ENCODE assay signal across 1 cellular context in the genomic region with DNA sequence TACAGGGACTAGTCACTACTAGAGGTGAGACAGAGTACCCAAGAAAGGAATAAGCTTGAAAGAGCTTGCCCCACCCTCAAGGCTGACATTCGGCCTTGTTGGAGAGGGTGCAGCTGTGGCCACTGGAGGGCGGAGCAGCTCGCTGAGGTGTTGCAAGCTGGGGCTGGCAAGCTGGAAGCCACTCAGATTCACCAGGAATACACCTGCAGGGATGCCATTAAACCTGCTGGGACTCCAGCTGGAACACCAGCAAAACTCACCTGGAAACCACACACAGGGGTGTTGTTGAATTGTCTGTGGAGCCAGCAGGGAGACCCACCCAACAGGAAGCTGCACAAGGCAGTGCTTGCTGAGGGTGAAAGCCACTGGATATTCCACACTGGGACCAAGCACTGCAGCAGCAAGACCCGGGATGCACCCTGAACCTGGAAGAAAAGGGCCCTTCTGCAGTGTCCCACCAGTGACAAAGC.
TF ChIP-seq lines count a peak whose summit lies in the region.

No MANE protein-coding gene starts in this region.

TF ChIP-seq in HepG2, 621 proteins besides CTCF, POLR2A, EP300 and RAD21 (continued from another document and continues in another):
- TF ChIP-seq, protein P1, sequence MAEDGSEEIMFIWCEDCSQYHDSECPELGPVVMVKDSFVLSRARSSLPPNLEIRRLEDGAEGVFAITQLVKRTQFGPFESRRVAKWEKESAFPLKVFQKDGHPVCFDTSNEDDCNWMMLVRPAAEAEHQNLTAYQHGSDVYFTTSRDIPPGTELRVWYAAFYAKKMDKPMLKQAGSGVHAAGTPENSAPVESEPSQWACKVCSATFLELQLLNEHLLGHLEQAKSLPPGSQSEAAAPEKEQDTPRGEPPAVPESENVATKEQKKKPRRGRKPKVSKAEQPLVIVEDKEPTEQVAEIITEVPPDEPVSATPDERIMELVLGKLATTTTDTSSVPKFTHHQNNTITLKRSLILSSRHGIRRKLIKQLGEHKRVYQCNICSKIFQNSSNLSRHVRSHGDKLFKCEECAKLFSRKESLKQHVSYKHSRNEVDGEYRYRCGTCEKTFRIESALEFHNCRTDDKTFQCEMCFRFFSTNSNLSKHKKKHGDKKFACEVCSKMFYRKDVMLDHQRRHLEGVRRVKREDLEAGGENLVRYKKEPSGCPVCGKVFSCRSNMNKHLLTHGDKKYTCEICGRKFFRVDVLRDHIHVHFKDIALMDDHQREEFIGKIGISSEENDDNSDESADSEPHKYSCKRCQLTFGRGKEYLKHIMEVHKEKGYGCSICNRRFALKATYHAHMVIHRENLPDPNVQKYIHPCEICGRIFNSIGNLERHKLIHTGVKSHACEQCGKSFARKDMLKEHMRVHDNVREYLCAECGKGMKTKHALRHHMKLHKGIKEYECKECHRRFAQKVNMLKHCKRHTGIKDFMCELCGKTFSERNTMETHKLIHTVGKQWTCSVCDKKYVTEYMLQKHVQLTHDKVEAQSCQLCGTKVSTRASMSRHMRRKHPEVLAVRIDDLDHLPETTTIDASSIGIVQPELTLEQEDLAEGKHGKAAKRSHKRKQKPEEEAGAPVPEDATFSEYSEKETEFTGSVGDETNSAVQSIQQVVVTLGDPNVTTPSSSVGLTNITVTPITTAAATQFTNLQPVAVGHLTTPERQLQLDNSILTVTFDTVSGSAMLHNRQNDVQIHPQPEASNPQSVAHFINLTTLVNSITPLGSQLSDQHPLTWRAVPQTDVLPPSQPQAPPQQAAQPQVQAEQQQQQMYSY (CRISPR knock-in tag; IDR thresholded peaks at IDR 0.05) = no peak
- TF ChIP-seq KDM5A (IDR thresholded peaks at IDR 0.05; ENCODE audit: borderline replicate concordance, low read length) (no peak), NFE2L1 (CRISPR knock-in tag; IDR thresholded peaks at IDR 0.05; ENCODE audit: borderline replicate concordance) (no peak), ZNF251 (CRISPR knock-in tag; IDR thresholded peaks at IDR 0.05) (peak; percentile 38; the same call in 1 of the 2 replicates), ZNF280B (CRISPR knock-in tag; IDR thresholded peaks at IDR 0.05; ENCODE audit: borderline replicate concordance) (no peak), ZNF607 (CRISPR knock-in tag; IDR thresholded peaks at IDR 0.05; ENCODE audit: borderline replicate concordance) (0 out of 2 replicates have a peak, but pooled peaks have one; percentile 32), GATAD1 (CRISPR knock-in tag; IDR thresholded peaks at IDR 0.05) (no peak), RBAK (CRISPR knock-in tag; IDR thresholded peaks at IDR 0.05) (no peak), CCAR2 (optimal IDR thresholded peaks at IDR 0.05; ENCODE audit: low read depth, low read length) (no peak), ZNF7 (CRISPR knock-in tag; IDR thresholded peaks at IDR 0.05) (no peak), ZNF550 (CRISPR knock-in tag; IDR thresholded peaks at IDR 0.05; ENCODE audit: borderline replicate concordance) (0 out of 2 replicates have a peak, but pooled peaks have one; percentile 67), NCOR1 (IDR thresholded peaks at IDR 0.05; ENCODE audit: borderline replicate concordance, low read length) (no peak), MBNL3 (CRISPR knock-in tag; conservative IDR thresholded peaks at IDR 0.05) (no peak), HOXA3 (CRISPR knock-in tag; IDR thresholded peaks at IDR 0.05) (peak; percentile 29; the same call in 1 of the 2 replicates), HMGXB4 (CRISPR knock-in tag; IDR thresholded peaks at IDR 0.05; ENCODE audit: borderline replicate concordance in 1 of 2, low read depth in 1 of 2) (peak in 1 of 2 experiments; percentile 75; a peak in 2 of 4 replicates), MBD4 (IDR thresholded peaks at IDR 0.05; ENCODE audit: borderline replicate concordance, low read length) (no peak), NFYB (CRISPR knock-in tag; IDR thresholded peaks at IDR 0.05) (no peak), KDM3A (CRISPR knock-in tag; IDR thresholded peaks at IDR 0.05; ENCODE audit: low read depth) (no peak), SSRP1 (CRISPR knock-in tag; IDR thresholded peaks at IDR 0.05) (0 out of 2 replicates have a peak, but pooled peaks have one; percentile 11), MED13 (CRISPR knock-in tag; IDR thresholded peaks at IDR 0.05) (no peak), SMARCE1 (IDR thresholded peaks at IDR 0.05; ENCODE audit: borderline replicate concordance) (no peak), TEAD3 (CRISPR knock-in tag; optimal IDR thresholded peaks at IDR 0.05; ENCODE audit: borderline replicate concordance) (peak; percentile 72), ZNF790 (CRISPR knock-in tag; IDR thresholded peaks at IDR 0.05; ENCODE audit: borderline replicate concordance) (no peak), KLF9 (CRISPR knock-in tag; IDR thresholded peaks at IDR 0.05; ENCODE audit: low read depth) (no peak), KDM5B (CRISPR knock-in tag; IDR thresholded peaks at IDR 0.05; ENCODE audit: borderline replicate concordance) (no peak), ZFP91 (CRISPR knock-in tag; IDR thresholded peaks at IDR 0.05; ENCODE audit: borderline replicate concordance) (peak; percentile 43; the same call in 1 of the 2 replicates), ZNF83 (CRISPR knock-in tag; IDR thresholded peaks at IDR 0.05; ENCODE audit: borderline replicate concordance) (no peak), RELA (CRISPR knock-in tag; IDR thresholded peaks at IDR 0.05) (no peak), ZSCAN20 (CRISPR knock-in tag; IDR thresholded peaks at IDR 0.05; ENCODE audit: borderline replicate concordance) (no peak), ZNF713 (CRISPR knock-in tag; IDR thresholded peaks at IDR 0.05) (no peak), THAP8 (CRISPR knock-in tag; IDR thresholded peaks at IDR 0.05; ENCODE audit: borderline replicate concordance) (no peak), ZFX (CRISPR knock-in tag; IDR thresholded peaks at IDR 0.05; ENCODE audit: low read depth) (peak; percentile 32; the same call in 1 of the 2 replicates), ATM (IDR thresholded peaks at IDR 0.05; ENCODE audit: borderline replicate concordance) (no peak), ZNF609 (CRISPR knock-in tag; IDR thresholded peaks at IDR 0.05; ENCODE audit: borderline replicate concordance) (no peak), CHCHD3 (CRISPR knock-in tag; IDR thresholded peaks at IDR 0.05) (no peak), KLF15 (CRISPR knock-in tag; IDR thresholded peaks at IDR 0.05; ENCODE audit: borderline replicate concordance) (no peak), ZNF629 (CRISPR knock-in tag; conservative IDR thresholded peaks at IDR 0.05) (no peak), CBX2 (IDR thresholded peaks at IDR 0.05; ENCODE audit: low read depth, low read length) (no peak), CBX2 (CRISPR knock-in tag; IDR thresholded peaks at IDR 0.05; ENCODE audit: low read depth) (no peak), DNMT3B (CRISPR knock-in tag; conservative IDR thresholded peaks at IDR 0.05) (no peak), ZNF274 (CRISPR knock-in tag; IDR thresholded peaks at IDR 0.05) (no peak), ZNF747 (CRISPR knock-in tag; IDR thresholded peaks at IDR 0.05; ENCODE audit: borderline replicate concordance) (no peak), ZNF296 (CRISPR knock-in tag; conservative IDR thresholded peaks at IDR 0.05) (no peak), MNT (IDR thresholded peaks at IDR 0.05) (no peak)
- TF ChIP-seq, protein P2, sequence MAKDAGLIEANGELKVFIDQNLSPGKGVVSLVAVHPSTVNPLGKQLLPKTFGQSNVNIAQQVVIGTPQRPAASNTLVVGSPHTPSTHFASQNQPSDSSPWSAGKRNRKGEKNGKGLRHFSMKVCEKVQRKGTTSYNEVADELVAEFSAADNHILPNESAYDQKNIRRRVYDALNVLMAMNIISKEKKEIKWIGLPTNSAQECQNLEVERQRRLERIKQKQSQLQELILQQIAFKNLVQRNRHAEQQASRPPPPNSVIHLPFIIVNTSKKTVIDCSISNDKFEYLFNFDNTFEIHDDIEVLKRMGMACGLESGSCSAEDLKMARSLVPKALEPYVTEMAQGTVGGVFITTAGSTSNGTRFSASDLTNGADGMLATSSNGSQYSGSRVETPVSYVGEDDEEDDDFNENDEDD (CRISPR knock-in tag; IDR thresholded peaks at IDR 0.05; ENCODE audit: borderline replicate concordance) = no peak
- TF ChIP-seq, protein P3, sequence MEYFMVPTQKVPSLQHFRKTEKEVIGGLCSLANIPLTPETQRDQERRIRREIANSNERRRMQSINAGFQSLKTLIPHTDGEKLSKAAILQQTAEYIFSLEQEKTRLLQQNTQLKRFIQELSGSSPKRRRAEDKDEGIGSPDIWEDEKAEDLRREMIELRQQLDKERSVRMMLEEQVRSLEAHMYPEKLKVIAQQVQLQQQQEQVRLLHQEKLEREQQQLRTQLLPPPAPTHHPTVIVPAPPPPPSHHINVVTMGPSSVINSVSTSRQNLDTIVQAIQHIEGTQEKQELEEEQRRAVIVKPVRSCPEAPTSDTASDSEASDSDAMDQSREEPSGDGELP (IDR thresholded peaks at IDR 0.05; ENCODE audit: borderline replicate concordance, low read depth) = no peak
